Comparison of ENCODE assay signal across 8 cellular contexts in genomic region chr3:13281657-13282527, GRCh38.
DNase-seq lines count a peak whose midpoint lies in the region; ATAC-seq and TF ChIP-seq lines count a peak whose summit lies in the region.

No MANE protein-coding gene starts in this region.

- H3K27me3 ChIP-seq in SK-N-SH (ENCODE audit: insufficient read depth) (peaks cover 10% of the 10 kb centered on the region), suprapubic skin (peaks cover 49% of the 10 kb centered on the region)

- H3K27ac ChIP-seq in SK-N-SH (ENCODE audit: low read depth in 2 of 2, low read length in 1 of 2), result no peak overlapping the region
- H3K27ac ChIP-seq in suprapubic skin, result no peak overlapping the region

- H3K9me2 ChIP-seq in SK-N-SH, result no peaks in the 10 kb centered on the region

- H3K4me2 ChIP-seq in SK-N-SH, result no peak overlapping the region

- H3K79me2 ChIP-seq in SK-N-SH (ENCODE audit: insufficient read depth), result no peaks in the 10 kb centered on the region

- TF ChIP-seq POLR2A in suprapubic skin (IDR thresholded peaks at IDR 0.05), result no peak

- ATAC-seq in SK-N-SH treated with all-trans-retinoic acid at 6 μM for 48 hours, result no peak
- ATAC-seq in left lobe of liver, result peak; percentile 74
- no peak for ATAC-seq in GM21529 (IDR thresholded peaks at IDR 0.05; ENCODE audit: unreplicated experiment)

- TF ChIP-seq EP300 in SK-N-SH (IDR thresholded peaks at IDR 0.05; ENCODE audit: borderline replicate concordance in 1 of 2, low read depth in 1 of 2, low read length in 1 of 2) (no peak), suprapubic skin (IDR thresholded peaks at IDR 0.05) (no peak)

- POLR2A ChIA-PET in SK-N-SH (lab: Yijun Ruan, JAX), result interaction anchor here (1.6 kb wide), 1 partner anchor 39 kb away, joined by 5 read pairs; no protein-coding TSS in a partner anchor

- H3K36me3 ChIP-seq in SK-N-SH (replicated peaks in 1 of 2; ENCODE audit: control insufficient read depth in 1 of 2, insufficient read depth in 2 of 2, low read length in 1 of 2) (no peaks in the 10 kb centered on the region), suprapubic skin (no peaks in the 10 kb centered on the region)

- DNase-seq in SK-N-SH, result peak; percentile 50
- peak; percentile 31 for DNase-seq in astrocyte of the hippocampus (ENCODE audit: low read depth, low spot score)
- peak; percentile 85 for DNase-seq in left lobe of liver (ENCODE audit: low spot score)
- DNase-seq in suprapubic skin (ENCODE audit: low spot score in 2 of 2), result no peak
- DNase-seq in activated gamma-delta T cell (lab: John Stamatoyannopoulos, UW), result no peak
- DNase-seq in stimulated activated CD4-positive, alpha-beta T cell treated with anti-CD3 and anti-CD28 coated beads, Interleukin-4, amount 100 ng/mL, for 4 hours, result no peak

- H4K20me1 ChIP-seq in SK-N-SH (ENCODE audit: insufficient read depth), result no peaks in the 10 kb centered on the region

- H3K4me3 ChIP-seq in SK-N-SH (ENCODE audit: low read depth in 2 of 2, low read length in 1 of 2), result no peak overlapping the region
- peak overlapping the region; percentile 48 for H3K4me3 ChIP-seq in suprapubic skin

- 85% methylated on average over 15 of the region's 61 CpGs for WGBS in SK-N-SH (ENCODE audit: low lambda C conversion rate)
- WGBS in suprapubic skin, result 31% methylated on average over 21 of the region's 61 CpGs

- H3K4me1 ChIP-seq in SK-N-SH (ENCODE audit: control insufficient read depth in 1 of 2, insufficient read depth in 2 of 2, low read depth in 1 of 2, low read length in 1 of 2) (peaks cover 0 to 6% of the 10 kb centered on the region in 2 experiments; a peak in 2 of 4 replicates), suprapubic skin (peaks cover 22% of the 10 kb centered on the region)

- no peak overlapping the region for H3K9ac ChIP-seq in SK-N-SH

- no peak for TF ChIP-seq CTCF in SK-N-SH (IDR thresholded peaks at IDR 0.05)
- TF ChIP-seq CTCF in suprapubic skin (IDR thresholded peaks at IDR 0.05), result no peak

- no peaks in the 10 kb centered on the region for H3F3A ChIP-seq in SK-N-SH (replicated peaks; ENCODE audit: insufficient read depth)

- no peak overlapping the region for H2AFZ ChIP-seq in SK-N-SH (ENCODE audit: low read depth)

- H3K9me3 ChIP-seq in SK-N-SH, result peaks cover 8% of the 10 kb centered on the region; the same call in 1 of the 2 replicates
- peaks cover 3% of the 10 kb centered on the region for H3K9me3 ChIP-seq in suprapubic skin

- no peak for TF ChIP-seq RAD21 in SK-N-SH (IDR thresholded peaks at IDR 0.05; ENCODE audit: low read length)

- CTCF ChIA-PET in SK-N-SH (lab: Yijun Ruan, JAX), result interaction anchor here (0.6 to 3.8 kb wide), 19 partner anchors 7 to 373 kb away, joined by 3 to 18 read pairs (median 4); no protein-coding TSS in a partner anchor

TF ChIP-seq in SK-N-SH, 30 proteins besides CTCF, POLR2A, EP300 and RAD21:
- TF ChIP-seq POLR2AphosphoS5 (IDR thresholded peaks at IDR 0.05; ENCODE audit: low read depth, low read length), result no peak
- no peak for TF ChIP-seq RFX5 (IDR thresholded peaks at IDR 0.05; ENCODE audit: low read length)

TF ChIP-seq in SK-N-SH treated with all-trans-retinoic acid at 6 μM for 48 hours, 23 proteins besides CTCF, POLR2A, EP300 and RAD21:
- no peak for TF ChIP-seq ISL1 (CRISPR knock-in tag; IDR thresholded peaks at IDR 0.05)
- no peak for TF ChIP-seq ESRRG (CRISPR knock-in tag; IDR thresholded peaks at IDR 0.05)
- TF ChIP-seq PPARA (CRISPR knock-in tag; IDR thresholded peaks at IDR 0.05; ENCODE audit: borderline replicate concordance), result no peak
- TF ChIP-seq SNAI2 (CRISPR knock-in tag; IDR thresholded peaks at IDR 0.05), result no peak
- TF ChIP-seq ARNTL (CRISPR knock-in tag; IDR thresholded peaks at IDR 0.05; ENCODE audit: borderline replicate concordance, low read depth), result no peak

Comparison
In these comparisons a context has a peak if more than half of its experiments do, and no peak if none do; other contexts are left out.
1. DNase-seq: peak in SK-N-SH (single experiment), astrocyte of the hippocampus (single experiment) and left lobe of liver (single experiment); none in suprapubic skin (0 of 2), activated gamma-delta T cell (single experiment) and stimulated activated CD4-positive, alpha-beta T cell treated with anti-CD3 and anti-CD28 coated beads, Interleukin-4, amount 100 ng/mL, for 4 hours (0 of 2).